In genomic region chr2:117859924-117860647, GRCh38 we compare ENCODE assay signal across 17 cellular contexts.
"Had no signal": no experiment of that assay in that cellular context is flagged by ENCODE, and none has a peak within 500 bp of the region (broad histone marks: within the 10 kb centered on the region; RNA-seq: fewer than 3 reads in every experiment).

No MANE protein-coding gene starts in this region.

- H3K27me3 ChIP-seq: upper lobe of left lung had no signal

- DNase-seq: activated CD4-positive, alpha-beta T cell treated with anti-CD3 and anti-CD28 coated beads, Interleukin-2, amount 10 ng/mL, durations not matched to agents 24 days and 14 days; activated CD4-positive, CD25-positive, alpha-beta regulatory T cell; activated CD8-positive, alpha-beta memory T cell treated with anti-CD3 and anti-CD28 coated beads, Interleukin-2, amount 50 U/mL, for 48 hours; activated naive CD8-positive, alpha-beta T cell treated with anti-CD3 and anti-CD28 coated beads for 36 hours; cerebellar nuclear complex; effector memory CD4-positive, alpha-beta T cell; heart right ventricle; left cardiac atrium; naive B cell; small intestine; stimulated activated CD4-positive, alpha-beta T cell treated with anti-CD3 and anti-CD28 coated beads, Interleukin-4, amount 100 ng/mL, for 24 hours; stimulated activated CD8-positive, alpha-beta memory T cell treated with anti-CD3 and anti-CD28 coated beads, Interleukin-4, amount 100 ng/mL, for 48 hours; stimulated activated naive CD8-positive, alpha-beta T cell treated with anti-CD3 and anti-CD28 coated beads, Interleukin-15, Interleukin-2, amounts not matched to agents 100 U/mL and 50 U/mL, for 24 hours had no signal

- H3K4me1 ChIP-seq: gastroesophageal sphincter, heart right ventricle, neural progenitor cell, upper lobe of left lung had no signal

- H3K27ac Mint-ChIP-seq: activated CD4-positive, alpha-beta T cell treated with anti-CD3 and anti-CD28 coated beads, Interleukin-2, amount 10 ng/mL, durations not matched to agents 24 days and 14 days; activated naive CD8-positive, alpha-beta T cell treated with anti-CD3 and anti-CD28 coated beads for 36 hours; dendritic cell treated with granulocyte-macrophage colony-stimulating factor and Interleukin-4, amounts not matched to agents 40 ng/mL and 50 ng/mL, for 4 days; neural progenitor cell had no signal

- H3K27ac ChIP-seq: gastroesophageal sphincter, heart right ventricle, neural progenitor cell, upper lobe of left lung had no signal

- H3K9me3 ChIP-seq: gastroesophageal sphincter had no signal

- ATAC-seq: gastroesophageal sphincter; heart right ventricle; left cardiac atrium; stimulated activated naive CD8-positive, alpha-beta T cell treated with anti-CD3 and anti-CD28 coated beads, Interleukin-15, Interleukin-2, amounts not matched to agents 100 U/mL and 50 U/mL, for 24 hours had no signal

- H3K4me1 Mint-ChIP-seq: activated CD4-positive, alpha-beta T cell treated with anti-CD3 and anti-CD28 coated beads, Interleukin-2, amount 10 ng/mL, durations not matched to agents 24 days and 14 days; activated naive CD8-positive, alpha-beta T cell treated with anti-CD3 and anti-CD28 coated beads for 36 hours; naive B cell; neural progenitor cell had no signal

- H3K36me3 ChIP-seq: gastroesophageal sphincter, heart right ventricle, neural progenitor cell, upper lobe of left lung had no signal

- H3K9me3 Mint-ChIP-seq: activated CD4-positive, alpha-beta T cell treated with anti-CD3 and anti-CD28 coated beads, Interleukin-2, amount 10 ng/mL, durations not matched to agents 24 days and 14 days; activated naive CD8-positive, alpha-beta T cell treated with anti-CD3 and anti-CD28 coated beads for 36 hours; neural progenitor cell had no signal

- H3K4me3 Mint-ChIP-seq: activated CD4-positive, alpha-beta T cell treated with anti-CD3 and anti-CD28 coated beads, Interleukin-2, amount 10 ng/mL, durations not matched to agents 24 days and 14 days; activated naive CD8-positive, alpha-beta T cell treated with anti-CD3 and anti-CD28 coated beads for 36 hours; dendritic cell treated with granulocyte-macrophage colony-stimulating factor and Interleukin-4, amounts not matched to agents 40 ng/mL and 50 ng/mL, for 4 days; naive B cell; neural progenitor cell had no signal

- H3K36me3 Mint-ChIP-seq: activated naive CD8-positive, alpha-beta T cell treated with anti-CD3 and anti-CD28 coated beads for 36 hours; naive B cell; neural progenitor cell had no signal

- H3K4me3 ChIP-seq: heart right ventricle, neural progenitor cell had no signal
